18 cellular contexts compared by ENCODE assay signal in the genomic region with DNA sequence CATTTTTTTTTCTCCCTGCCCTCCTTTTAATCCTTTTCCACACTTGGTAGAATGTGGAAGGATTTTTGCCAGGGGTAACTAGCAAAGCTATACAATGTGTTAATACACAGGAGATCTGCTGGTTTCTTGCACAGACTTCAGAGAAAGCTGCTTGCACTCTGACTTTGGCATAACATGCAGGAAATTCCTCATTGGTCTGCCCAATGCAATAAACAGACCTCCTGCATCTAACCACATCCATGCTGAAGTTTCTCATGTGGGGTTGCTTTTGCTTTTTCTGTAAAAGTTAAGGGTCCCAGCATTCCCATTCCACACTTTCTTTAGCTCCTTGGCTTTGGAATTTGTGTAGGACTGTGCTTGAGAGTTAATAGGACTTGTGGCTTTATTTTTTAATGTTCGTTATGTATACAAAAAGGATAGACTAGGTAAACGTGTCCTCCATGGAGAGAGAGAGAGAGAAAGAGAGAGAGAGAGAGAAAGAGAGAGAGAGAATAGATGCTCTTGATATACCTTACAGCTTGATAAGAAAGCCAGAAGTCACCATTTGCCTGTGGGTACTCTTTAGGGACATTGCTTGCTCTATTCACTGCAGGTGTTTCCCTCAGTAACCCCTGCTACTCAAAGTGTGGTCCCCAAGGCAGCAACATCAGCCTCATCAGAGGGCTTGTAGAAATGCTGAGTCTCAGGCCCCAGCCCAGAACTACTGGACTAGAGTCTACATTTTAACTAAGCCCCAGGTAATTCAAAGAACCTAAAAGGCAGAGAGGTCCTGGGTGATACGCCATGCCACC.
DNase-seq lines count a peak whose midpoint lies in the region; ATAC-seq, FAIRE-seq and TF ChIP-seq lines count a peak whose summit lies in the region.
"Had no signal": no experiment of that assay in that cellular context is flagged by ENCODE, and none has a peak within 500 bp of the region (broad histone marks: within the 10 kb centered on the region; RNA-seq: fewer than 3 reads in every experiment).

No MANE protein-coding gene starts in this region.

- no peak overlapping the region for H2BK120ac ChIP-seq in H1 (replicated peaks; ENCODE audit: low read depth, low read length)
- H2BK120ac ChIP-seq in neuronal stem cell (ENCODE audit: low read depth, low read length), result no peak overlapping the region

- H3K18ac ChIP-seq in H1 (ENCODE audit: extremely low read depth, low read length), result no peak overlapping the region; the same call in 1 of the 2 replicates
- H3K18ac ChIP-seq in neuronal stem cell (ENCODE audit: low read length), result peak overlapping the region; percentile 49

- H3K56ac ChIP-seq in H1 (replicated peaks; ENCODE audit: insufficient read length, low read depth, low read length), result no peak overlapping the region

- TF ChIP-seq CTCF in H1 (IDR thresholded peaks at IDR 0.05; ENCODE audit: control extremely low read depth in 1 of 3, insufficient read depth in 1 of 3, low read depth in 1 of 3, low read length in 3 of 3), result no peak

- no peak for TF ChIP-seq POLR2A in H1 (IDR thresholded peaks at IDR 0.05; ENCODE audit: control extremely low read depth in 1 of 2, low read depth in 2 of 2, low read length in 2 of 2)
- no peak for TF ChIP-seq POLR2A in GM18505 (IDR thresholded peaks at IDR 0.05; ENCODE audit: borderline replicate concordance, extremely low read depth, insufficient read depth, insufficient read length)

- FAIRE-seq in H1 (lab: Jason Lieb, UNC), result no peak
- FAIRE-seq: colon had no signal

- no peak overlapping the region for H4K8ac ChIP-seq in H1 (ENCODE audit: extremely low read depth, insufficient read depth, low read length)
- H4K8ac ChIP-seq in neuronal stem cell (ENCODE audit: low read depth, low read length), result no peak overlapping the region

- no peak for TF ChIP-seq EP300 in H1 (IDR thresholded peaks at IDR 0.05; ENCODE audit: borderline replicate concordance in 1 of 2, low read depth in 2 of 2, low read length in 2 of 2)

- CTCF ChIA-PET in H1 (lab: Charles Lee; ENCODE audit: partially characterized antibody), result interaction anchor here (1.6 to 2.7 kb wide), 2 partner anchors 27 to 45 kb away, joined by 3 to 7 read pairs; no protein-coding TSS in a partner anchor

- H3K9me3 ChIP-seq in H1 (ENCODE audit: insufficient read depth in 2 of 2, low read depth in 1 of 2, low read length in 1 of 2), result no peaks in the 10 kb centered on the region
- no peaks in the 10 kb centered on the region for H3K9me3 ChIP-seq in neuronal stem cell (replicated peaks in 1 of 2; ENCODE audit: control insufficient read depth in 2 of 2, insufficient read depth in 1 of 2, low read depth in 1 of 2, low read length in 2 of 2)
- H3K9me3 ChIP-seq: gastroesophageal sphincter, uterus had no signal

- DNase-seq in NCI-H510A treated with DMSO at 0.1 percent for 48 hours (lab: John Stamatoyannopoulos, UW) (peak; percentile 47), NCI-H510A (lab: John Stamatoyannopoulos, UW) (no peak), M059J (ENCODE audit: low read depth) (peak; percentile 67), H1 (ENCODE audit: low read depth in 1 of 2, low spot score in 2 of 2) (no peak), neuronal stem cell (ENCODE audit: low spot score) (no peak), SW480 (ENCODE audit: low spot score) (no peak), DMS153 (lab: John Stamatoyannopoulos, UW) (no peak)
- DNase-seq: activated CD4-positive, alpha-beta T cell treated with anti-CD3 and anti-CD28 coated beads, Interleukin-2, amount 50 U/mL, for 1 hour; activated T-cell treated with anti-CD3 and anti-CD28 coated beads, Interleukin-2, amount 50 U/mL, for 24 hours; KG1; NCI-H1436 treated with DMSO at 0.1 percent for 48 hours; PC-3; right cardiac atrium; uterus had no signal

- H2AFZ ChIP-seq in H1 (ENCODE audit: low read length) (0 out of 2 replicates have a peak overlapping the region, but pooled peaks have one; percentile 10), neuronal stem cell (ENCODE audit: low read length) (peak overlapping the region; percentile 71)

- no peak overlapping the region for H3K9ac ChIP-seq in H1 (replicated peaks in 1 of 4; ENCODE audit: extremely low read depth in 1 of 4, low read depth in 3 of 4, low read length in 3 of 4)
- H3K9ac ChIP-seq in neuronal stem cell (ENCODE audit: low read depth, low read length, poor library complexity), result no peak overlapping the region

- H3K4me1 ChIP-seq in H1 (replicated peaks in 1 of 4; ENCODE audit: control insufficient read depth in 3 of 4, insufficient read depth in 4 of 4, low read length in 3 of 4) (peaks cover 2 to 16% (median 4%) of the 10 kb centered on the region in 4 experiments; a peak in 6 of 7 replicates), neuronal stem cell (ENCODE audit: control insufficient read depth in 2 of 2, insufficient read depth in 1 of 2, low read depth in 1 of 2, low read length in 2 of 2) (peaks cover 0 to 30% of the 10 kb centered on the region in 2 donors)
- H3K4me1 ChIP-seq: gastroesophageal sphincter, uterus had no signal

- H3K23me2 ChIP-seq in H1 (ENCODE audit: low read depth, low read length), result no peaks in the 10 kb centered on the region

- H4K91ac ChIP-seq in H1 (replicated peaks; ENCODE audit: insufficient read length, low read length), result no peak overlapping the region
- no peak overlapping the region for H4K91ac ChIP-seq in neuronal stem cell (ENCODE audit: low read depth, low read length, poor library complexity)

- no peaks in the 10 kb centered on the region for H4K20me1 ChIP-seq in H1 (replicated peaks in 1 of 2; ENCODE audit: control insufficient read depth in 1 of 2, insufficient read depth in 2 of 2, low read length in 2 of 2)

- H3K36me3 ChIP-seq in H1 (ENCODE audit: control insufficient read depth in 2 of 4, insufficient read depth in 4 of 4, low read length in 3 of 4) (no peaks in the 10 kb centered on the region), neuronal stem cell (replicated peaks in 1 of 2; ENCODE audit: control insufficient read depth in 2 of 2, insufficient read depth in 2 of 2, low read length in 2 of 2) (no peaks in the 10 kb centered on the region)
- H3K36me3 ChIP-seq: gastroesophageal sphincter, uterus had no signal

- H3K23ac ChIP-seq in H1 (ENCODE audit: insufficient read length) (no peak overlapping the region), neuronal stem cell (ENCODE audit: low read depth, low read length, poor library complexity) (no peak overlapping the region)

- no peak for TF ChIP-seq RAD21 in H1 (IDR thresholded peaks at IDR 0.05 in 1 of 2, conservative IDR thresholded peaks at IDR 0.05 in 1 of 2; ENCODE audit: low read depth in 2 of 2, low read length in 2 of 2)

- H3K4me3 ChIP-seq in H1 (ENCODE audit: extremely low read depth in 1 of 4, insufficient read depth in 2 of 4, low read depth in 3 of 4, low read length in 4 of 4), result no peak overlapping the region
- no peak overlapping the region for H3K4me3 ChIP-seq in neuronal stem cell (ENCODE audit: low read length in 2 of 2)
- H3K4me3 ChIP-seq: gastroesophageal sphincter, lung, uterus had no signal

- POLR2A ChIA-PET in H1 (lab: Charles Lee; ENCODE audit: partially characterized antibody), result no interaction called here

- H2AK5ac ChIP-seq in H1 (ENCODE audit: low read depth, low read length) (no peak overlapping the region), neuronal stem cell (ENCODE audit: low read depth, low read length) (no peak overlapping the region)

- 84% methylated on average over 3 of the region's 3 CpGs; no CpG with 5 or more reads in 1 of the 2 experiments for WGBS in H1 (ENCODE audit: extremely low coverage in 1 of 2, insufficient coverage in 1 of 2, insufficient read length in 1 of 2, insufficient replicate concordance in 2 of 2, low coverage in 1 of 2, low lambda C conversion rate in 2 of 2, missing lambda C conversion rate in 1 of 2), 2 experiments
- no CpG with 5 or more reads among the region's 3 CpGs for whole genome bisulfite sequencing in neuronal stem cell (ENCODE audit: extremely low coverage in 2 of 2, insufficient read length in 2 of 2, insufficient replicate concordance in 1 of 2), 2 donors

- H3K27me3 ChIP-seq in H1 (replicated peaks in 1 of 4; ENCODE audit: control insufficient read depth in 3 of 4, extremely low read depth in 1 of 4, insufficient read depth in 3 of 4, low read length in 3 of 4), result no peaks in the 10 kb centered on the region
- peaks cover 0 to 5% (median 0%) of the 10 kb centered on the region in 3 experiments for H3K27me3 ChIP-seq in neuronal stem cell (ENCODE audit: control insufficient read depth in 3 of 3, insufficient read depth in 3 of 3, low read depth in 1 of 3, low read length in 3 of 3)
- H3K27me3 ChIP-seq: uterus had no signal

- H2BK20ac ChIP-seq in H1 (ENCODE audit: low read length), result no peak overlapping the region

- no peak overlapping the region for H4K5ac ChIP-seq in H1 (ENCODE audit: insufficient read length, low read depth, low read length)

- H3K79me1 ChIP-seq in H1 (ENCODE audit: low read depth, low read length), result no peaks in the 10 kb centered on the region; the same call in 1 of the 2 replicates
- no peaks in the 10 kb centered on the region for H3K79me1 ChIP-seq in neuronal stem cell (ENCODE audit: low read depth, low read length)

- H2BK12ac ChIP-seq in H1 (ENCODE audit: low read depth, low read length), result no peak overlapping the region
- H2BK12ac ChIP-seq in neuronal stem cell (ENCODE audit: low read length), result no peak overlapping the region

- H3K14ac ChIP-seq in H1 (ENCODE audit: insufficient read length) (no peak overlapping the region), neuronal stem cell (ENCODE audit: low read length) (no peak overlapping the region)

- H3K79me2 ChIP-seq in H1 (ENCODE audit: control insufficient read depth in 1 of 2, insufficient read depth in 2 of 2, low read length in 2 of 2), result no peaks in the 10 kb centered on the region

- H3K4me2 ChIP-seq in H1 (ENCODE audit: insufficient read depth in 1 of 2, low read depth in 2 of 2, low read length in 2 of 2) (peak overlapping the region in 1 of 2 experiments; percentile 3; a peak in 1 of 4 replicates), neuronal stem cell (ENCODE audit: insufficient read depth, low read length, poor library complexity, severe bottlenecking) (no peak overlapping the region)

- H2BK5ac ChIP-seq in H1 (ENCODE audit: low read depth, low read length) (no peak overlapping the region), neuronal stem cell (ENCODE audit: low read length) (no peak overlapping the region)

- H2BK15ac ChIP-seq in H1 (ENCODE audit: low read length), result no peak overlapping the region
- H2BK15ac ChIP-seq in neuronal stem cell (ENCODE audit: low read length), result no peak overlapping the region

- H3K27ac ChIP-seq in H1 (ENCODE audit: low read depth, low read length), result no peak overlapping the region
- peak overlapping the region; percentile 71 for H3K27ac ChIP-seq in neuronal stem cell (replicated peaks; ENCODE audit: low read length)
- H3K27ac ChIP-seq: gastroesophageal sphincter, uterus had no signal

- H3K4ac ChIP-seq in H1 (replicated peaks; ENCODE audit: insufficient read length, low read depth, low read length), result no peak overlapping the region
- H3K4ac ChIP-seq in neuronal stem cell (ENCODE audit: low read length), result no peak overlapping the region

- ATAC-seq in GM18505 (IDR thresholded peaks at IDR 0.05; ENCODE audit: unreplicated experiment), result no peak
- ATAC-seq: gastroesophageal sphincter, PC-3, right cardiac atrium had no signal

TF ChIP-seq in H1, 55 proteins besides CTCF, POLR2A, EP300 and RAD21 (continues in another document):
- no peak for TF ChIP-seq JUND (IDR thresholded peaks at IDR 0.05; ENCODE audit: low read length)

Comparison
In these comparisons a context has a peak if more than half of its experiments do, and no peak if none do; other contexts are left out.
1. DNase-seq: peak in NCI-H510A treated with DMSO at 0.1 percent for 48 hours (single experiment) and M059J (single experiment); none in NCI-H510A (single experiment), H1 (0 of 2), neuronal stem cell (single experiment), SW480 (single experiment) and DMS153 (single experiment).